ENCODE assay signal across 7 cellular contexts in the genomic region with DNA sequence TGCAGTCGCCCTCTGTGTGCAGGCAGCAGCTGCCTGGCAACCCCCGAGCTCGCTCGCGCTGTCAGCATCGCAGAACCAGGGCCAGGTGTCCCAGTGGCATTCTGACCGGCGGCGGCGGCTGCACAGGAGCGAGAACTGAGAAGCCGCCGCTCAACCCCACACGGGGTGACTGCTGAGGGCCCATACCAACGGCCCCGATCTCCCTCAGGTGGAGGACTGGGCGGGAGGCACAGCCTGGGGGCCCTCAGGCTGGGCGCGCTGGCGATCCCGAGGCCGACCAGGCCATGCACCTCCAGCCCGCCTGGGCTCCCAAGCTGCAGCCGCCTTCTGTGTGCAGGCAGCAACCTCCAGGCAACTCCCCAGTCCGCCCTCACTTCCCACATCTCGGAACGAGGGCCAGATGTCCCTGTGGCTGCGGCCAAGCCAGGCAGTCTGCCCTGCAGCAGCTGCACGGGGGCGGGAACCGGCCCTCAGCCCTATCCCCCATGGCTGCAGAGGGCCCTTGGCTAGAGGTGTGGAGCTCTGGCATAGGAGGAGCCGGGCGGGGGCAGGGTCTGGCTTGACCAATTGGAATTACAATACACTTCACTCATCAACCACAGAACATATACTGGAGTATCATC.
A peak's percentile ranks its signal among the peaks of the same experiment; 100 is the strongest.
DNase-seq lines count a peak whose midpoint lies in the region; ATAC-seq, FAIRE-seq and TF ChIP-seq lines count a peak whose summit lies in the region.
"Not testable (repeated sequence)": the region's sequence is repeated elsewhere in the genome, so short reads cannot be mapped to it uniquely, and the experiment has no call there.

No MANE protein-coding gene starts in this region.

- H3K79me2 ChIP-seq in HepG2 (ENCODE audit: insufficient read depth, low read length) = not testable (repeated sequence)

- 10% methylated on average over 7 of the region's 33 CpGs for WGBS in HepG2 (ENCODE audit: low lambda C conversion rate)

- not testable (repeated sequence) for H3K36me3 Mint-ChIP-seq in activated CD8-positive, alpha-beta T cell treated with anti-CD3 and anti-CD28 coated beads, Interleukin-2, amount 10 ng/mL, durations not matched to agents 7 days and 5 days (ENCODE audit: low read depth)

- POLR2A ChIA-PET in activated CD8-positive, alpha-beta T cell treated with anti-CD3 and anti-CD28 coated beads, Interleukin-2, amount 10 ng/mL, durations not matched to agents 7 days and 5 days (lab: Charles Lee); HepG2 (lab: Yijun Ruan, JAX): not testable (repeated sequence)

- not testable (repeated sequence) for H3K9me3 ChIP-seq in HepG2 (ENCODE audit: low read length)

- H3K27ac ChIP-seq in HepG2 (ENCODE audit: extremely low read length, insufficient read depth, low read length) = not testable (repeated sequence)

- H3K9me3 Mint-ChIP-seq in activated CD8-positive, alpha-beta T cell treated with anti-CD3 and anti-CD28 coated beads, Interleukin-2, amount 10 ng/mL, durations not matched to agents 7 days and 5 days (ENCODE audit: insufficient read depth) = not testable (repeated sequence)

- in situ Hi-C loops in HepG2 (cut with HindIII; ENCODE audit: extremely low pct_ligation_motif_present, low pct_unique_long_range_greater_than_20kb) = not testable (repeated sequence)

- H2AFZ ChIP-seq in HepG2 (ENCODE audit: low read length) = not testable (repeated sequence)

- not testable (repeated sequence) for TF ChIP-seq EP300 in HepG2 (IDR thresholded peaks at IDR 0.05; ENCODE audit: low read depth in 2 of 2, low read length in 2 of 2); HepG2 (CRISPR knock-in tag; IDR thresholded peaks at IDR 0.05; ENCODE audit: borderline replicate concordance)

- H4K20me1 ChIP-seq in HepG2 (ENCODE audit: insufficient read depth, low read length) = not testable (repeated sequence)

- H3K9ac ChIP-seq in HepG2 (ENCODE audit: insufficient read depth, low read depth, low read length) = not testable (repeated sequence)

- not testable (repeated sequence) for FAIRE-seq in HepG2 (lab: Jason Lieb, UNC)

- DNase-seq in activated CD8-positive, alpha-beta T cell treated with anti-CD3 and anti-CD28 coated beads, Interleukin-2, amount 10 ng/mL, durations not matched to agents 7 days and 5 days; HepG2 (ENCODE audit: low spot score): not testable (repeated sequence)

- not testable (repeated sequence) for H3K27me3 Mint-ChIP-seq in activated CD8-positive, alpha-beta T cell treated with anti-CD3 and anti-CD28 coated beads, Interleukin-2, amount 10 ng/mL, durations not matched to agents 7 days and 5 days (ENCODE audit: low read depth)

- BruUV-seq in HepG2 (replicated peaks; lab: Mats Ljungman, UMichigan) = not testable (repeated sequence)

- intact Hi-C loops in HepG2 (cut with micrococcal nuclease; ENCODE audit: unreplicated experiment) = not testable (repeated sequence)

- peak; percentile 54 for ATAC-seq in GM18867 (IDR thresholded peaks at IDR 0.05; ENCODE audit: unreplicated experiment)
- ATAC-seq in GM21390 (IDR thresholded peaks at IDR 0.05; ENCODE audit: unreplicated experiment) = peak; percentile 33
- ATAC-seq in HG02571 (IDR thresholded peaks at IDR 0.05; ENCODE audit: unreplicated experiment) = peak; percentile 31
- peak; percentile 31 for ATAC-seq in HG03045 (IDR thresholded peaks at IDR 0.05; ENCODE audit: unreplicated experiment)
- ATAC-seq in HG03520 (IDR thresholded peaks at IDR 0.05; ENCODE audit: unreplicated experiment) = peak; percentile 32
- peak; percentile 59 for ATAC-seq in activated CD8-positive, alpha-beta T cell treated with anti-CD3 and anti-CD28 coated beads, Interleukin-2, amount 10 ng/mL, durations not matched to agents 7 days and 5 days
- ATAC-seq in HepG2 = peak; percentile 65

- not testable (repeated sequence) for H3K4me2 ChIP-seq in HepG2 (ENCODE audit: low read depth, low read length)

- not testable (repeated sequence) for H3K4me1 ChIP-seq in HepG2 (ENCODE audit: insufficient read depth, low read length)

- not testable (repeated sequence) for H3K4me3 Mint-ChIP-seq in activated CD8-positive, alpha-beta T cell treated with anti-CD3 and anti-CD28 coated beads, Interleukin-2, amount 10 ng/mL, durations not matched to agents 7 days and 5 days

- TF ChIP-seq RAD21 in HepG2 (CRISPR knock-in tag; IDR thresholded peaks at IDR 0.05) = not testable (repeated sequence)

- not testable (repeated sequence) for H3K27me3 ChIP-seq in HepG2 (ENCODE audit: control insufficient read depth in 1 of 2, insufficient read depth in 2 of 2, low read length in 2 of 2)

- TF ChIP-seq CTCF in HepG2 (CRISPR knock-in tag; IDR thresholded peaks at IDR 0.05) = not testable (repeated sequence)

- CTCF ChIA-PET in activated CD8-positive, alpha-beta T cell treated with anti-CD3 and anti-CD28 coated beads, Interleukin-2, amount 10 ng/mL, durations not matched to agents 7 days and 5 days (lab: Charles Lee); HepG2 (lab: Yijun Ruan, JAX; ENCODE audit: low intra/inter-chr PET ratio, low total read pairs): not testable (repeated sequence)

- not testable (repeated sequence) for H3K27ac Mint-ChIP-seq in activated CD8-positive, alpha-beta T cell treated with anti-CD3 and anti-CD28 coated beads, Interleukin-2, amount 10 ng/mL, durations not matched to agents 7 days and 5 days

- H3K36me3 ChIP-seq in HepG2 (replicated peaks in 1 of 2; ENCODE audit: control insufficient read depth in 1 of 2, insufficient read depth in 2 of 2, low read length in 2 of 2) = not testable (repeated sequence)

- not testable (repeated sequence) for TF ChIP-seq POLR2A in HepG2 (IDR thresholded peaks at IDR 0.05; ENCODE audit: insufficient read depth in 1 of 2, low read depth in 2 of 2, low read length in 2 of 2)

- not testable (repeated sequence) for H3K4me1 Mint-ChIP-seq in activated CD8-positive, alpha-beta T cell treated with anti-CD3 and anti-CD28 coated beads, Interleukin-2, amount 10 ng/mL, durations not matched to agents 7 days and 5 days (ENCODE audit: low read depth)

- not testable (repeated sequence) for H3K4me3 ChIP-seq in HepG2 (replicated peaks in 1 of 3; ENCODE audit: insufficient read depth in 1 of 3, low read depth in 2 of 3, low read length in 3 of 3)
